Comparison of ENCODE assay signal across 9 cellular contexts in the genomic region with DNA sequence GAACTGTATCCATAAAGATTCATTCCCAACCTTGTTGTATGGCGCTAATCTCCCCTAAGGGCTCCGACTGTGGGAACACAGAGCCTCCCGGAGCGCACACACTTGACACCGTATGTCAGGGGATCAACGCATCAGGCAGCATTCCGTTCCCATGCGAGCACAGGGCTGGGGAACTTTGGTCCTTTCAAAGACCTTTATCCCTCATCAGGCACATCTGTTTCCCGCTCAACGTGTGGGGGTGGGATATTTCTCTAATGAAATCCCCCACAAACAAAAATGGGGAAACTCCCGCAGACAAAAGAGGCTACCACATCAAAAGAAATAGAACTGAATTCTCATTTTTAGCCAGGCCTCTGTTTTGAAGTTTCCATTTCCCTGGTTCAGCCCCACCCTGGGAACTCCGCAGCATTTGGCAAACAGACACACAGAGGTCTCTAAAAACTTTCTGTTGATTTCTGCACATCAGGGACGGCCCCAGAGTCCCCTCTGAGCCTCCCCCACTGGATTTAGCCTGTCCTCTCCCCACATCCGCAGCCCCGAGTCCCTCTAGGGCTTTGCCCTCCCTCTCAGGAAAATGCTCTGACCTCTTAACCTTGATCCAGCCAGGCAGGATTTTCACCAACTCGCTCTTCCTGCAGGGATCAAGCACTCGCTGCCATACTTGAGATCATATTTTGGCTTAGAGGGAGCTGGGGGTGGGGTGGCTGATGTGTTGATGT.
DNase-seq lines count a peak whose midpoint lies in the region; ATAC-seq and TF ChIP-seq lines count a peak whose summit lies in the region.
"Had no signal": no experiment of that assay in that cellular context is flagged by ENCODE, and none has a peak within 500 bp of the region (broad histone marks: within the 10 kb centered on the region; RNA-seq: fewer than 3 reads in every experiment).

No MANE protein-coding gene starts in this region.

- H3K4me1 ChIP-seq in ES-I3 (ENCODE audit: insufficient read depth, low read length): peaks cover 24% of the 10 kb centered on the region
- H3K4me1 ChIP-seq in MM.1S (ENCODE audit: low read length): no peaks in the 10 kb centered on the region

- no peaks in the 10 kb centered on the region for H3F3A ChIP-seq in MM.1S (ENCODE audit: insufficient read depth, low read length)

- no peak overlapping the region for H3K4me3 ChIP-seq in MM.1S (ENCODE audit: low read length)

- no peak for TF ChIP-seq CTCF in nephron (IDR thresholded peaks at IDR 0.05; ENCODE audit: unreplicated experiment in 3 of 3)
- TF ChIP-seq CTCF in MM.1S (IDR thresholded peaks at IDR 0.05; ENCODE audit: low read length): no peak

- no peaks in the 10 kb centered on the region for H3K9me3 Mint-ChIP-seq in nephron

- no peaks in the 10 kb centered on the region for H3K27me3 ChIP-seq in MM.1S (replicated peaks; ENCODE audit: insufficient read depth, low read length)

- no peaks in the 10 kb centered on the region for H3K79me2 ChIP-seq in MM.1S (ENCODE audit: low read length)

- H3K9me3 ChIP-seq in ES-I3 (ENCODE audit: control insufficient read depth, insufficient read depth, low read length) (no peaks in the 10 kb centered on the region), MM.1S (replicated peaks; ENCODE audit: insufficient read depth, low read length) (no peaks in the 10 kb centered on the region)

- no peak overlapping the region for H2AFZ ChIP-seq in MM.1S (ENCODE audit: low read length)

- no peak overlapping the region for H3K4me2 ChIP-seq in MM.1S (ENCODE audit: low read depth, low read length)

- H3K27ac ChIP-seq in cingulate gyrus (ENCODE audit: low read depth, low read length) (peak overlapping the region; percentile 19), MM.1S (ENCODE audit: low read length) (no peak overlapping the region)

- H3K4me1 Mint-ChIP-seq in nephron: peaks cover 78% of the 10 kb centered on the region

- no peaks in the 10 kb centered on the region for H3K9me2 ChIP-seq in MM.1S (replicated peaks; ENCODE audit: insufficient read depth, low read length)

- H3K4me3 Mint-ChIP-seq in nephron: peak overlapping the region; percentile 19 to 53 (median 36)

- no peaks in the 10 kb centered on the region for H3K27me3 Mint-ChIP-seq in nephron (ENCODE audit: low read depth)

- ATAC-seq in HG03565 (IDR thresholded peaks at IDR 0.05; ENCODE audit: unreplicated experiment): no peak

- no peaks in the 10 kb centered on the region for H3K36me3 Mint-ChIP-seq in nephron (ENCODE audit: low read depth)

- no peaks in the 10 kb centered on the region for H4K20me1 ChIP-seq in MM.1S (ENCODE audit: insufficient read depth, low read length)

- H3K27ac Mint-ChIP-seq in nephron: peak overlapping the region; percentile 95 to 99 (median 99)

- H3K9ac ChIP-seq in ES-I3 (ENCODE audit: low read depth, low read length) (peak overlapping the region; percentile 31; the same call in 1 of the 2 replicates), MM.1S (ENCODE audit: low read length) (no peak overlapping the region)

- DNase-seq in NCI-H1105 (lab: John Stamatoyannopoulos, UW) (peak; percentile 34), KG1 (lab: John Stamatoyannopoulos, UW) (no peak), dedifferentiated amniotic fluid mesenchymal stem cell (ENCODE audit: extremely low spot score) (no peak), MM.1S (no peak)
- DNase-seq: NCI-H510A treated with DMSO at 0.1 percent for 48 hours had no signal

- no peaks in the 10 kb centered on the region for H3K36me3 ChIP-seq in ES-I3 (ENCODE audit: insufficient read depth, low read length)
- H3K36me3 ChIP-seq in MM.1S (replicated peaks; ENCODE audit: insufficient read depth, low read length): no peaks in the 10 kb centered on the region
